Comparison of ENCODE assay signal across 1 cellular context in the genomic region with DNA sequence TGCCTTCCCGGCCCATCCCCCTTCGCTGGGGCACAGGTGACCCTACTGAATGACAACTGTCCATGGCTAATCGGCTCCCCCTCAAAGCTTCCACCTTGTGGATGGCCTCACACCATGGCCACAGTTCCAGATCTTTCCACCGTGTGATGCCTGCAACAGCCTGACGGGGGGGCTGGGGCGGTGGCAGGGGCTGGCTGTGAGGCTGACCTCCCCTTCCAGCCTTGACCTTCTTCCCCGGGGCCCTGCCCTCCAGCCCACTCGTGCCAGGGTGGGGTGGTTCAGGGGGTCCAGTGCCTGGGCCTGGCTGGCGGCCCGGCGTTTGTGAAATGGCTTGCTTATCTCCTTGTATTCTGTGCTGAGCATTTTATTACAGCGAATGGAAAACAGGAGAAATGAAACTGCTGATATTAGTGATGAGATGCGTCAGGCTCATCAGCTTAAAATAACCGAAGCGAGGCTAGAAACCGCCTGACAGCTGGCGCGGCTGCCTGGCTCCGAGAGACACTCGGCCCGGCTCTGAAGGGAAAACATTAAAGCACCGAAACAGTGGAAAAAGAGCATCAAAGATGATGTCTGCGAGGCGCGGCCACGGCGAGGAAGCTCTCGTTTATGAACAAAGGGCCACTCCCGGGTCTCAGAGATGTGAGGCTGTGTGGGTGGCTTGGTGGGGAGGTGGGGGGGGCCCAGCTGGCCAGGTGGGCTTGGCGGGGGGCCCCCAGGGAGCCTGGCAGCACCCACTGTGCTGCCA.
TF ChIP-seq lines count a peak whose summit lies in the region.

No MANE protein-coding gene starts in this region.

TF ChIP-seq in GM12878, 131 proteins besides CTCF, POLR2A, EP300 and RAD21 (continued from another document and continues in another):
- no peak for TF ChIP-seq BCLAF1 (IDR thresholded peaks at IDR 0.05)
- TF ChIP-seq ZBTB11 (CRISPR knock-in tag; IDR thresholded peaks at IDR 0.05) = no peak
- TF ChIP-seq TCF3 (IDR thresholded peaks at IDR 0.05; ENCODE audit: borderline replicate concordance, insufficient read depth, low read depth, low read length) = peak; percentile 90; the same call in 1 of the 2 replicates
- TF ChIP-seq POU2F2 (IDR thresholded peaks at IDR 0.05; ENCODE audit: borderline replicate concordance, low read depth, low read length) = no peak; the same call in 2 of the 3 replicates
- no peak for TF ChIP-seq FOS (IDR thresholded peaks at IDR 0.05; ENCODE audit: borderline replicate concordance, extremely low read depth, insufficient read length)
- no peak for TF ChIP-seq TARDBP (IDR thresholded peaks at IDR 0.05; ENCODE audit: borderline replicate concordance)
- TF ChIP-seq IRF5 (IDR thresholded peaks at IDR 0.05; ENCODE audit: borderline replicate concordance) = no peak
- no peak for TF ChIP-seq KAT2A (conservative IDR thresholded peaks at IDR 0.05; ENCODE audit: control insufficient read depth, low read depth, low read length)
- no peak for TF ChIP-seq RBBP5 (conservative IDR thresholded peaks at IDR 0.05)
- TF ChIP-seq HDAC6 (IDR thresholded peaks at IDR 0.05; ENCODE audit: unreplicated experiment) = no peak
- TF ChIP-seq CHD2 (IDR thresholded peaks at IDR 0.05; ENCODE audit: borderline replicate concordance, low read depth, low read length) = 0 out of 2 replicates have a peak, but pooled peaks have one; percentile 12
- no peak for TF ChIP-seq POLR2AphosphoS2 (IDR thresholded peaks at IDR 0.05; ENCODE audit: low read depth, low read length)
- no peak for TF ChIP-seq HDAC2 (IDR thresholded peaks at IDR 0.05)
- TF ChIP-seq CREM (IDR thresholded peaks at IDR 0.05; ENCODE audit: low read depth) = peak; percentile 72
- TF ChIP-seq FOXM1 (IDR thresholded peaks at IDR 0.05; ENCODE audit: low read depth, low read length) = no peak; the same call in none of the 2 replicates
- no peak for TF ChIP-seq POLR2AphosphoS5 (IDR thresholded peaks at IDR 0.05; ENCODE audit: low read length)
- TF ChIP-seq ZBTB40 (IDR thresholded peaks at IDR 0.05; ENCODE audit: borderline replicate concordance) = no peak
- no peak for TF ChIP-seq PAX8 (IDR thresholded peaks at IDR 0.05)
- peak; percentile 52; the same call in 1 of the 2 replicates for TF ChIP-seq YY1 (IDR thresholded peaks at IDR 0.05; ENCODE audit: low read depth, low read length)
- 0 out of 2 replicates have a peak, but pooled peaks have one; percentile 18 for TF ChIP-seq BACH1 (IDR thresholded peaks at IDR 0.05; ENCODE audit: borderline replicate concordance)
- no peak for TF ChIP-seq SMC3 (IDR thresholded peaks at IDR 0.05; ENCODE audit: borderline replicate concordance, low read length)
- TF ChIP-seq, protein P1, sequence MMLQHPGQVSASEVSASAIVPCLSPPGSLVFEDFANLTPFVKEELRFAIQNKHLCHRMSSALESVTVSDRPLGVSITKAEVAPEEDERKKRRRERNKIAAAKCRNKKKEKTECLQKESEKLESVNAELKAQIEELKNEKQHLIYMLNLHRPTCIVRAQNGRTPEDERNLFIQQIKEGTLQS (IDR thresholded peaks at IDR 0.05; ENCODE audit: borderline replicate concordance, extremely low read depth, low read depth, low read length) = no peak
- TF ChIP-seq EED (IDR thresholded peaks at IDR 0.05; ENCODE audit: low read depth) = peak; percentile 96
- TF ChIP-seq NFXL1 (IDR thresholded peaks at IDR 0.05; ENCODE audit: borderline replicate concordance) = no peak
- TF ChIP-seq, protein P2, sequence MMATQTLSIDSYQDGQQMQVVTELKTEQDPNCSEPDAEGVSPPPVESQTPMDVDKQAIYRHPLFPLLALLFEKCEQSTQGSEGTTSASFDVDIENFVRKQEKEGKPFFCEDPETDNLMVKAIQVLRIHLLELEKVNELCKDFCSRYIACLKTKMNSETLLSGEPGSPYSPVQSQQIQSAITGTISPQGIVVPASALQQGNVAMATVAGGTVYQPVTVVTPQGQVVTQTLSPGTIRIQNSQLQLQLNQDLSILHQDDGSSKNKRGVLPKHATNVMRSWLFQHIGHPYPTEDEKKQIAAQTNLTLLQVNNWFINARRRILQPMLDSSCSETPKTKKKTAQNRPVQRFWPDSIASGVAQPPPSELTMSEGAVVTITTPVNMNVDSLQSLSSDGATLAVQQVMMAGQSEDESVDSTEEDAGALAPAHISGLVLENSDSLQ (IDR thresholded peaks at IDR 0.05) = peak; percentile 29; the same call in 1 of the 2 replicates
- TF ChIP-seq, protein P3, sequence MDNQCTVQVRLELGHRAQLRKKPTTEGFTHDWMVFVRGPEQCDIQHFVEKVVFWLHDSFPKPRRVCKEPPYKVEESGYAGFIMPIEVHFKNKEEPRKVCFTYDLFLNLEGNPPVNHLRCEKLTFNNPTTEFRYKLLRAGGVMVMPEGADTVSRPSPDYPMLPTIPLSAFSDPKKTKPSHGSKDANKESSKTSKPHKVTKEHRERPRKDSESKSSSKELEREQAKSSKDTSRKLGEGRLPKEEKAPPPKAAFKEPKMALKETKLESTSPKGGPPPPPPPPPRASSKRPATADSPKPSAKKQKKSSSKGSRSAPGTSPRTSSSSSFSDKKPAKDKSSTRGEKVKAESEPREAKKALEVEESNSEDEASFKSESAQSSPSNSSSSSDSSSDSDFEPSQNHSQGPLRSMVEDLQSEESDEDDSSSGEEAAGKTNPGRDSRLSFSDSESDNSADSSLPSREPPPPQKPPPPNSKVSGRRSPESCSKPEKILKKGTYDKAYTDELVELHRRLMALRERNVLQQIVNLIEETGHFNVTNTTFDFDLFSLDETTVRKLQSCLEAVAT (IDR thresholded peaks at IDR 0.05) = no peak
- TF ChIP-seq, protein P4, sequence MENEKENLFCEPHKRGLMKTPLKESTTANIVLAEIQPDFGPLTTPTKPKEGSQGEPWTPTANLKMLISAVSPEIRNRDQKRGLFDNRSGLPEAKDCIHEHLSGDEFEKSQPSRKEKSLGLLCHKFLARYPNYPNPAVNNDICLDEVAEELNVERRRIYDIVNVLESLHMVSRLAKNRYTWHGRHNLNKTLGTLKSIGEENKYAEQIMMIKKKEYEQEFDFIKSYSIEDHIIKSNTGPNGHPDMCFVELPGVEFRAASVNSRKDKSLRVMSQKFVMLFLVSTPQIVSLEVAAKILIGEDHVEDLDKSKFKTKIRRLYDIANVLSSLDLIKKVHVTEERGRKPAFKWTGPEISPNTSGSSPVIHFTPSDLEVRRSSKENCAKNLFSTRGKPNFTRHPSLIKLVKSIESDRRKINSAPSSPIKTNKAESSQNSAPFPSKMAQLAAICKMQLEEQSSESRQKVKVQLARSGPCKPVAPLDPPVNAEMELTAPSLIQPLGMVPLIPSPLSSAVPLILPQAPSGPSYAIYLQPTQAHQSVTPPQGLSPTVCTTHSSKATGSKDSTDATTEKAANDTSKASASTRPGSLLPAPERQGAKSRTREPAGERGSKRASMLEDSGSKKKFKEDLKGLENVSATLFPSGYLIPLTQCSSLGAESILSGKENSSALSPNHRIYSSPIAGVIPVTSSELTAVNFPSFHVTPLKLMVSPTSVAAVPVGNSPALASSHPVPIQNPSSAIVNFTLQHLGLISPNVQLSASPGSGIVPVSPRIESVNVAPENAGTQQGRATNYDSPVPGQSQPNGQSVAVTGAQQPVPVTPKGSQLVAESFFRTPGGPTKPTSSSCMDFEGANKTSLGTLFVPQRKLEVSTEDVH (IDR thresholded peaks at IDR 0.05; ENCODE audit: low read depth, partially characterized antibody) = peak; percentile 60
- peak; percentile 78 for TF ChIP-seq BCL11A (IDR thresholded peaks at IDR 0.05; ENCODE audit: low read depth, low read length)
- TF ChIP-seq, protein P5, sequence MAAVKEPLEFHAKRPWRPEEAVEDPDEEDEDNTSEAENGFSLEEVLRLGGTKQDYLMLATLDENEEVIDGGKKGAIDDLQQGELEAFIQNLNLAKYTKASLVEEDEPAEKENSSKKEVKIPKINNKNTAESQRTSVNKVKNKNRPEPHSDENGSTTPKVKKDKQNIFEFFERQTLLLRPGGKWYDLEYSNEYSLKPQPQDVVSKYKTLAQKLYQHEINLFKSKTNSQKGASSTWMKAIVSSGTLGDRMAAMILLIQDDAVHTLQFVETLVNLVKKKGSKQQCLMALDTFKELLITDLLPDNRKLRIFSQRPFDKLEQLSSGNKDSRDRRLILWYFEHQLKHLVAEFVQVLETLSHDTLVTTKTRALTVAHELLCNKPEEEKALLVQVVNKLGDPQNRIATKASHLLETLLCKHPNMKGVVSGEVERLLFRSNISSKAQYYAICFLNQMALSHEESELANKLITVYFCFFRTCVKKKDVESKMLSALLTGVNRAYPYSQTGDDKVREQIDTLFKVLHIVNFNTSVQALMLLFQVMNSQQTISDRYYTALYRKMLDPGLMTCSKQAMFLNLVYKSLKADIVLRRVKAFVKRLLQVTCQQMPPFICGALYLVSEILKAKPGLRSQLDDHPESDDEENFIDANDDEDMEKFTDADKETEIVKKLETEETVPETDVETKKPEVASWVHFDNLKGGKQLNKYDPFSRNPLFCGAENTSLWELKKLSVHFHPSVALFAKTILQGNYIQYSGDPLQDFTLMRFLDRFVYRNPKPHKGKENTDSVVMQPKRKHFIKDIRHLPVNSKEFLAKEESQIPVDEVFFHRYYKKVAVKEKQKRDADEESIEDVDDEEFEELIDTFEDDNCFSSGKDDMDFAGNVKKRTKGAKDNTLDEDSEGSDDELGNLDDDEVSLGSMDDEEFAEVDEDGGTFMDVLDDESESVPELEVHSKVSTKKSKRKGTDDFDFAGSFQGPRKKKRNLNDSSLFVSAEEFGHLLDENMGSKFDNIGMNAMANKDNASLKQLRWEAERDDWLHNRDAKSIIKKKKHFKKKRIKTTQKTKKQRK (IDR thresholded peaks at IDR 0.05; ENCODE audit: low read depth, low read length) = no peak
